8 cellular contexts compared by ENCODE assay signal in genomic region chr17:76529224-76529642, GRCh38. TPM values are rescaled to one million over a fixed set of nuclear protein-coding genes. Genes with fewer than 3 reads are reported as not detected.
DNase-seq lines count a peak whose midpoint lies in the region; ATAC-seq and TF ChIP-seq lines count a peak whose summit lies in the region.

No MANE protein-coding gene starts in this region.

- peaks cover 9% of the 10 kb centered on the region for H3K4me1 ChIP-seq in foreskin keratinocyte

- peaks cover 27% of the 10 kb centered on the region for H3K4me1 Mint-ChIP-seq in CD4-positive, alpha-beta T cell (ENCODE audit: low read depth)
- peaks cover 20% of the 10 kb centered on the region for H3K4me1 Mint-ChIP-seq in activated T-cell treated with anti-CD3 and anti-CD28 coated beads, Interleukin-2, amount 50 U/mL, for 24 hours (ENCODE audit: low read depth)

- no peak overlapping the region for H3K4me3 Mint-ChIP-seq in CD4-positive, alpha-beta T cell
- no peak overlapping the region for H3K4me3 Mint-ChIP-seq in activated T-cell treated with anti-CD3 and anti-CD28 coated beads, Interleukin-2, amount 50 U/mL, for 24 hours

- ATAC-seq in CD4-positive, alpha-beta T cell (ENCODE audit: poor library complexity): no peak
- ATAC-seq in foreskin keratinocyte (peak; percentile 24), GM18873 (IDR thresholded peaks at IDR 0.05; ENCODE audit: low FRiP score, unreplicated experiment) (no peak)

- no peaks in the 10 kb centered on the region for H3K9me3 Mint-ChIP-seq in CD4-positive, alpha-beta T cell
- no peaks in the 10 kb centered on the region for H3K9me3 Mint-ChIP-seq in activated T-cell treated with anti-CD3 and anti-CD28 coated beads, Interleukin-2, amount 50 U/mL, for 24 hours

- POLR2A ChIA-PET in CD4-positive, alpha-beta T cell (lab: Charles Lee): interaction anchor here (1.0 kb wide), 1 partner anchor 197 kb away, joined by 3 read pairs; the partner anchor contains the start of genes JMJD6 and METTL23

- intact Hi-C loops in CD4-positive, alpha-beta T cell (cut with DNase I, micrococcal nuclease): no loop called here
- intact Hi-C loops in posterior vena cava (cut with DNase I): loop anchor here in 1 of 2 donors (10.0 kb wide), 1 partner anchor 96 kb away; no protein-coding TSS in a partner anchor

- peak overlapping the region; percentile 27 for H3K27ac Mint-ChIP-seq in CD4-positive, alpha-beta T cell
- no peak overlapping the region for H3K27ac Mint-ChIP-seq in activated T-cell treated with anti-CD3 and anti-CD28 coated beads, Interleukin-2, amount 50 U/mL, for 24 hours

- H3K36me3 Mint-ChIP-seq in CD4-positive, alpha-beta T cell (ENCODE audit: low read depth): no peaks in the 10 kb centered on the region
- H3K36me3 Mint-ChIP-seq in activated T-cell treated with anti-CD3 and anti-CD28 coated beads, Interleukin-2, amount 50 U/mL, for 24 hours (ENCODE audit: low read depth): no peaks in the 10 kb centered on the region

- H3K9me3 ChIP-seq in CD4-positive, alpha-beta T cell (ENCODE audit: control insufficient read depth, low read length): no peaks in the 10 kb centered on the region
- no peaks in the 10 kb centered on the region for H3K9me3 ChIP-seq in SK-N-MC (ENCODE audit: low read depth, low read length)

- H3K27ac ChIP-seq in CD4-positive, alpha-beta T cell (ENCODE audit: low read depth, low read length): no peak overlapping the region
- H3K27ac ChIP-seq in SK-N-MC: peak overlapping the region; percentile 54
- H3K27ac ChIP-seq in foreskin keratinocyte: peak overlapping the region; percentile 44

- H3K27me3 ChIP-seq in CD4-positive, alpha-beta T cell (ENCODE audit: control insufficient read depth, insufficient read depth, low read length): no peaks in the 10 kb centered on the region
- no peaks in the 10 kb centered on the region for H3K27me3 ChIP-seq in foreskin keratinocyte

- H3K36me3 ChIP-seq in SK-N-MC (ENCODE audit: insufficient read depth, low read length): no peaks in the 10 kb centered on the region

- no peaks in the 10 kb centered on the region for H3K27me3 Mint-ChIP-seq in CD4-positive, alpha-beta T cell
- H3K27me3 Mint-ChIP-seq in activated T-cell treated with anti-CD3 and anti-CD28 coated beads, Interleukin-2, amount 50 U/mL, for 24 hours: no peaks in the 10 kb centered on the region

- H3K9ac ChIP-seq in SK-N-MC (ENCODE audit: insufficient read length): peak overlapping the region; percentile 45

- TF ChIP-seq CTCF in CD4-positive, alpha-beta T cell (IDR thresholded peaks at IDR 0.05): no peak
- no peak for TF ChIP-seq CTCF in foreskin keratinocyte (conservative IDR thresholded peaks at IDR 0.05)

- H3K4me3 ChIP-seq in SK-N-MC: peak overlapping the region; percentile 45

- CTCF ChIA-PET in CD4-positive, alpha-beta T cell (lab: Charles Lee): interaction anchor here (2.0 kb wide), 1 partner anchor 95 kb away, joined by 8 read pairs; no protein-coding TSS in a partner anchor

- DNase-seq in CD4-positive, alpha-beta T cell: no peak
- no peak for DNase-seq in SK-N-MC (ENCODE audit: low read depth, low spot score)
- peak in 1 of 2 donors; percentile 71 for DNase-seq in foreskin keratinocyte
- peak; percentile 95 for DNase-seq in posterior vena cava (ENCODE audit: low spot score)
- no peak for DNase-seq in glomerular visceral epithelial cell (ENCODE audit: extremely low spot score)
- DNase-seq in stimulated activated CD4-positive, alpha-beta T cell treated with anti-CD3 and anti-CD28 coated beads, Interleukin-12 subunit alpha, Interleukin-12 subunit beta, amount 100 ng/mL, for 4 hours: no peak
- DNase-seq in activated T-cell treated with anti-CD3 and anti-CD28 coated beads, Interleukin-2, amount 50 U/mL, for 24 hours: no peak

RNA-seq across cellular contexts. Expression of gene CYGB, which starts 8.3 kb away (rescaled TPM):
- not detected for total RNA-seq in CD4-positive, alpha-beta T cell
- total RNA-seq in foreskin keratinocyte: 10.2 and 17.8 TPM in 2 replicates
- polyA plus RNA-seq in foreskin keratinocyte: 15.0 and 24.3 TPM in 2 replicates
- 10 to 100 TPM; 16.3 to 24.5 TPM for total RNA-seq in posterior vena cava

RNA-seq across cellular contexts. Expression of gene PRCD, which starts 10.6 kb away (rescaled TPM):
- total RNA-seq in CD4-positive, alpha-beta T cell: not detected
- 0.63 and 0.88 TPM in 2 replicates for total RNA-seq in foreskin keratinocyte
- polyA plus RNA-seq in foreskin keratinocyte: 0.93 and 0.99 TPM in 2 replicates
- total RNA-seq in posterior vena cava: 1 to 10 TPM; 1.6 to 4.7 TPM

RNA-seq across cellular contexts. Expression of gene RHBDF2, which starts 28.0 kb away (rescaled TPM):
- 10 to 100 TPM; 22.6 to 24.9 TPM for total RNA-seq in CD4-positive, alpha-beta T cell
- total RNA-seq in foreskin keratinocyte (38.1 and 49.0 TPM in 2 replicates), posterior vena cava (10 to 100 TPM; 26.7 to 31.4 TPM)
- 26.4 and 33.1 TPM in 2 replicates for polyA plus RNA-seq in foreskin keratinocyte

RNA-seq across cellular contexts. Expression of gene ST6GALNAC2, which starts 56.4 kb away (rescaled TPM):
- total RNA-seq in CD4-positive, alpha-beta T cell: 1 to 10 TPM in 1 of 2 experiments, under 1 TPM in 1; 0.49 to 1.2 TPM
- total RNA-seq in foreskin keratinocyte: 23.4 and 38.5 TPM in 2 replicates
- polyA plus RNA-seq in foreskin keratinocyte: 21.4 and 31.8 TPM in 2 replicates
- total RNA-seq in posterior vena cava: 1 to 10 TPM; 3.0 to 3.1 TPM

Comparison
In these comparisons a context has a peak if more than half of its experiments do, and no peak if none do; other contexts are left out.
1. RNA of gene CYGB, which starts 8.3 kb away (total RNA-seq): 16.3 to 24.5 TPM in posterior vena cava and 10.2 to 17.8 TPM in foreskin keratinocyte; not detected in CD4-positive, alpha-beta T cell; every median in the first group is over 10 times any median in the second.